In the genomic region with DNA sequence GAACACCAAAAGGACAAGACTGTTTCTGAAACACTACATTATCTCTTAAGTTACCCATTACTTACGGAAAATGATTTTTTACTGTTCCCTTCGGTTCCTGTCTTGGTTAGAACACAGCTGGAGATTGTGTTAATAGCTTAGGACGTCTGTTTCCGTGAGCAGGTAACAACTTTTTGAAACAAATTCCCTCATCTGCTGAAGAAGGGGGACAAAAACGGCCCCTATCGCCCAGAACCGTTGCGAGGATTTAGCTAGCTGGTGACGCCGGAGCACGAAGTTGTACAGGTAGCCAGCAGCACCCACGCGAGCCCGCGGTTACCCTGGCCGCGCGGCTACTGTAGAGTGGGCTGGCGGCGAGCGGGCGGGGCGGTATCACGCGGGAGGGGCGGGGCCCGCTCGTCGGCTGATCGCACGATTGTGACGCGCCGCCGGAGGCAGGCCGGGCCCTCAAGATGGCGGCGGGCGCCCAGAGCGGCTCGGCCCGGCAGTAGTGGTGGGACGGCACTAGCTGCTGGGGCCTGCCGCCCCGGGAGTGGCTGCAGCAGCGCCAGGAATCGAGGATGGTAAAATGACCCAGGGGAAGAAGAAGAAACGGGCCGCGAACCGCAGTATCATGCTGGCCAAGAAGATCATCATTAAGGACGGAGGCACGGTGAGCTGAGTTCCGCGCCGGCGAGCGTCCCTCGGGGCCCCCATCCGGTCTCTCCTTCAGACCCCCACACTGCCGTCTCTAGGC, we compare ENCODE assay signal across 8 cellular contexts.
DNase-seq lines count a peak whose midpoint lies in the region; ATAC-seq, FAIRE-seq and TF ChIP-seq lines count a peak whose summit lies in the region.

No MANE protein-coding gene starts in this region.

- H2AFZ ChIP-seq in DND-41 (ENCODE audit: low read depth, low read length) = peak overlapping the region; percentile 74

- H3K27me3 Mint-ChIP-seq in activated T-helper 17 cell treated with anti-CD3 and anti-CD28 coated beads, Interleukin-2, amount 50 U/mL, for 72 hours = no peaks in the 10 kb centered on the region
- H3K27me3 Mint-ChIP-seq in natural killer cell treated with Interleukin-12 subunit alpha and Interleukin-12 subunit beta and Interleukin-15 and Interleukin-18, amount 100 ng/mL, for 72 hours = no peaks in the 10 kb centered on the region

- peaks cover 68% of the 10 kb centered on the region for H3K79me2 ChIP-seq in DND-41 (ENCODE audit: insufficient read depth, low read length)

- peaks cover 26% of the 10 kb centered on the region for H3K4me1 Mint-ChIP-seq in activated T-helper 17 cell treated with anti-CD3 and anti-CD28 coated beads, Interleukin-2, amount 50 U/mL, for 72 hours
- H3K4me1 Mint-ChIP-seq in natural killer cell treated with Interleukin-12 subunit alpha and Interleukin-12 subunit beta and Interleukin-15 and Interleukin-18, amount 100 ng/mL, for 72 hours (ENCODE audit: low read depth in 2 of 2) = peaks cover 24 to 54% of the 10 kb centered on the region in 2 donors

- no peak for TF ChIP-seq CTCF in DND-41 (IDR thresholded peaks at IDR 0.05; ENCODE audit: borderline replicate concordance, extremely low read depth, low read length, poor library complexity, severe bottlenecking)

- DNase-seq in DND-41 (peak; percentile 86), KBM-7 (peak; percentile 82), RCC 7860 (ENCODE audit: low spot score) (peak; percentile 62), fibroblast of peridontal ligament (ENCODE audit: extremely low read depth) (peak; percentile 74)
- DNase-seq in natural killer cell treated with Interleukin-12 subunit alpha and Interleukin-12 subunit beta and Interleukin-15 and Interleukin-18, amount 100 ng/mL, for 72 hours (ENCODE audit: low spot score) = peak; percentile 91
- DNase-seq in stimulated activated naive CD4-positive, alpha-beta T cell treated with Interleukin-2 at 50 U/mL for 16 hours (lab: John Stamatoyannopoulos, UW) = peak; percentile 89

- H3K4me1 ChIP-seq in DND-41 (ENCODE audit: insufficient read depth, low read length) = peaks cover 57% of the 10 kb centered on the region

- no peaks in the 10 kb centered on the region; the same call in 1 of the 2 replicates for H3K36me3 ChIP-seq in DND-41 (ENCODE audit: insufficient read depth, low read length)

- peak overlapping the region; percentile 98 for H3K27ac ChIP-seq in DND-41 (ENCODE audit: low read length)

- peaks cover 80% of the 10 kb centered on the region for H3K36me3 Mint-ChIP-seq in activated T-helper 17 cell treated with anti-CD3 and anti-CD28 coated beads, Interleukin-2, amount 50 U/mL, for 72 hours (ENCODE audit: low read depth)
- H3K36me3 Mint-ChIP-seq in natural killer cell treated with Interleukin-12 subunit alpha and Interleukin-12 subunit beta and Interleukin-15 and Interleukin-18, amount 100 ng/mL, for 72 hours = peaks cover 8% of the 10 kb centered on the region

- peak overlapping the region; percentile 59 to 77 for H3K4me3 ChIP-seq in DND-41 (ENCODE audit: low read depth in 1 of 2, low read length in 2 of 2)

- FAIRE-seq in RCC 7860 (lab: Jason Lieb, UNC) = no peak

- peak overlapping the region; percentile 85 for H3K4me3 Mint-ChIP-seq in activated T-helper 17 cell treated with anti-CD3 and anti-CD28 coated beads, Interleukin-2, amount 50 U/mL, for 72 hours
- peak overlapping the region; percentile 97 for H3K4me3 Mint-ChIP-seq in natural killer cell treated with Interleukin-12 subunit alpha and Interleukin-12 subunit beta and Interleukin-15 and Interleukin-18, amount 100 ng/mL, for 72 hours

- peak overlapping the region; percentile 96 for H3K27ac Mint-ChIP-seq in activated T-helper 17 cell treated with anti-CD3 and anti-CD28 coated beads, Interleukin-2, amount 50 U/mL, for 72 hours
- H3K27ac Mint-ChIP-seq in natural killer cell treated with Interleukin-12 subunit alpha and Interleukin-12 subunit beta and Interleukin-15 and Interleukin-18, amount 100 ng/mL, for 72 hours = peak overlapping the region; percentile 98

- in situ Hi-C loops in KBM-7 (cut with MboI; ENCODE audit: low pct_unique_long_range_greater_than_20kb, low sequenced_read_pairs) = loop anchor here (25.0 kb wide), 1 partner anchor 226 kb away; no protein-coding TSS in a partner anchor

- no peaks in the 10 kb centered on the region for H3K9me3 ChIP-seq in DND-41 (ENCODE audit: insufficient read depth, low read length, severe bottlenecking)

- peak overlapping the region; percentile 75 for H3K4me2 ChIP-seq in DND-41 (ENCODE audit: insufficient read depth, low read length)

- no peaks in the 10 kb centered on the region for H3K27me3 ChIP-seq in DND-41 (ENCODE audit: insufficient read depth, low read length, poor library complexity)

- peak overlapping the region; percentile 96 for H3K9ac ChIP-seq in DND-41 (ENCODE audit: low read depth, low read length)

- ATAC-seq in DND-41 (ENCODE audit: insufficient read depth, low read depth) (peak; percentile 86), GM21737 (IDR thresholded peaks at IDR 0.05; ENCODE audit: unreplicated experiment) (peak; percentile 84)
- peak; percentile 85 for ATAC-seq in activated T-helper 17 cell treated with anti-CD3 and anti-CD28 coated beads, Interleukin-2, amount 50 U/mL, for 72 hours (replicated peaks)
- peak; percentile 96 to 98 for ATAC-seq in natural killer cell treated with Interleukin-12 subunit alpha and Interleukin-12 subunit beta and Interleukin-15 and Interleukin-18, amount 100 ng/mL, for 72 hours

- peaks cover 10% of the 10 kb centered on the region; the same call in 1 of the 2 replicates for H4K20me1 ChIP-seq in DND-41 (ENCODE audit: insufficient read depth, low read length)

- H3K9me3 Mint-ChIP-seq in activated T-helper 17 cell treated with anti-CD3 and anti-CD28 coated beads, Interleukin-2, amount 50 U/mL, for 72 hours = no peaks in the 10 kb centered on the region
- no peaks in the 10 kb centered on the region for H3K9me3 Mint-ChIP-seq in natural killer cell treated with Interleukin-12 subunit alpha and Interleukin-12 subunit beta and Interleukin-15 and Interleukin-18, amount 100 ng/mL, for 72 hours

Comparison
In these comparisons a context has a peak if more than half of its experiments do, and no peak if none do; other contexts are left out.
1. Peak in every context shown above with its lines: DNase-seq, ATAC-seq, H3K4me3 ChIP-seq and H3K27ac ChIP-seq.